In the genomic region with DNA sequence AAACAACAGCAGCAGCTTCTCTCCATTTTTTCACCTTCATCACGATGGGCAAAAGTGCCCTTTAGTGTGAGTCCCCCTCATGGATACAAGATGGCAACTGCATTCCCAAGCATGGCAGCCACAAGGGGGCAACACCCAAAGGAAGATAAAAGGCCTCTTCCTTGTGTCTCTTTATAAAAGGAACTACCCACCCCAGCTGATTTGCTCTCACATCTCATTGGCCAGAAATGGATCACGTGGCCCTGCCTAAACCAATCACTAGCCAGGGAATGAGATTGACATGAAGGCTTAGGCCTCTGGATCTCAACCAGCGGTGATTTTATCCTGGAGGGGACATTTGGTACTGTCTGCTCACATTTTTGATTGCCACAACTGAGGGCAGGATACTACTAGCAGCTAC, we compare ENCODE assay signal across 8 cellular contexts. TPM values are rescaled to one million over a fixed set of nuclear protein-coding genes. Genes with fewer than 3 reads are reported as not detected.
DNase-seq lines count a peak whose midpoint lies in the region; ATAC-seq and TF ChIP-seq lines count a peak whose summit lies in the region.

No MANE protein-coding gene starts in this region.

- no peaks in the 10 kb centered on the region for H3K9me3 ChIP-seq in A673 (ENCODE audit: low read depth, low read length, poor library complexity, severe bottlenecking)
- peaks cover 4% of the 10 kb centered on the region for H3K9me3 ChIP-seq in WERI-Rb-1 (ENCODE audit: severe bottlenecking)
- no peaks in the 10 kb centered on the region for H3K9me3 ChIP-seq in prostate gland

- POLR2A ChIA-PET in A673 (lab: Charles Lee; ENCODE audit: low non-redundant PET), result no interaction called here

- H3K4me1 ChIP-seq in A673 (ENCODE audit: insufficient read depth, low read length, poor library complexity, severe bottlenecking), result peaks cover 10% of the 10 kb centered on the region
- H3K4me1 ChIP-seq in prostate gland (replicated peaks), result no peaks in the 10 kb centered on the region

- CTCF ChIA-PET in A673 (lab: Charles Lee), result interaction anchor here (2.4 kb wide), 1 partner anchor 329 kb away, joined by 13 read pairs; no protein-coding TSS in a partner anchor

- H3K27ac ChIP-seq in A673 (ENCODE audit: low read depth, low read length, poor library complexity, severe bottlenecking), result no peak overlapping the region
- no peak overlapping the region for H3K27ac ChIP-seq in WERI-Rb-1
- H3K27ac ChIP-seq in prostate gland, result peak overlapping the region; percentile 3 to 15

- TF ChIP-seq POLR2A in prostate gland (IDR thresholded peaks at IDR 0.05), result no peak

- ATAC-seq in HG03378 (IDR thresholded peaks at IDR 0.05; ENCODE audit: unreplicated experiment), result no peak

- TF ChIP-seq CTCF in A673 (conservative IDR thresholded peaks at IDR 0.05; ENCODE audit: low read depth, low read length), result peak; percentile 84
- TF ChIP-seq CTCF in GM06990 (IDR thresholded peaks at IDR 0.05; ENCODE audit: insufficient read depth, low read length, poor library complexity, severe bottlenecking), result peak; percentile 35
- TF ChIP-seq CTCF in WERI-Rb-1 (IDR thresholded peaks at IDR 0.05; ENCODE audit: low read depth, low read length), result peak; percentile 67
- TF ChIP-seq CTCF in fibroblast of pulmonary artery (IDR thresholded peaks at IDR 0.05; ENCODE audit: low read length, missing control alignments), result peak; percentile 44
- TF ChIP-seq CTCF in prostate gland (IDR thresholded peaks at IDR 0.05), result peak in 2 of 4 experiments; percentile 11 to 26

- H3K4me3 ChIP-seq in A673 (ENCODE audit: low read depth, low read length, poor library complexity, severe bottlenecking), result no peak overlapping the region
- H3K4me3 ChIP-seq in GM06990 (replicated peaks; ENCODE audit: low read depth, low read length), result no peak overlapping the region
- H3K4me3 ChIP-seq in WERI-Rb-1 (ENCODE audit: low read depth, low read length), result no peak overlapping the region
- H3K4me3 ChIP-seq in fibroblast of pulmonary artery (replicated peaks; ENCODE audit: low read depth, low read length), result no peak overlapping the region
- no peak overlapping the region for H3K4me3 ChIP-seq in prostate gland

- DNase-seq in A673 (ENCODE audit: low spot score) (peak; percentile 97), GM06990 (ENCODE audit: extremely low read depth, insufficient read length) (peak; percentile 35), NCI-H2107 (lab: John Stamatoyannopoulos, UW) (peak; percentile 49), WERI-Rb-1 (peak; percentile 85), fibroblast of pulmonary artery (ENCODE audit: low read depth) (peak; percentile 65), prostate gland (ENCODE audit: low spot score) (no peak), amniotic stem cell (lab: John Stamatoyannopoulos, UW) (no peak)

- H3K36me3 ChIP-seq in A673 (ENCODE audit: insufficient read depth, low read length, poor library complexity, severe bottlenecking) (no peaks in the 10 kb centered on the region), GM06990 (ENCODE audit: control insufficient read depth, insufficient read depth, low read length) (no peaks in the 10 kb centered on the region), WERI-Rb-1 (no peaks in the 10 kb centered on the region), prostate gland (no peaks in the 10 kb centered on the region)

- 88% methylated on average over 3 of the region's 3 CpGs for WGBS in prostate gland

- intact Hi-C loops in A673 (cut with micrococcal nuclease; ENCODE audit: unreplicated experiment) (loop anchor here (5.0 kb wide), 3 partner anchors 120 to 245 kb away; partner anchors contain the start of gene ATP2A2), prostate gland (cut with DNase I) (no loop called here)

- no TSS peak for BruUV-seq in A673 (replicated peaks; lab: Mats Ljungman, UMichigan)

- H3K27me3 ChIP-seq in A673 (replicated peaks; ENCODE audit: insufficient read depth, low read depth, low read length, poor library complexity) (no peaks in the 10 kb centered on the region), GM06990 (replicated peaks; ENCODE audit: control insufficient read depth, insufficient read depth, low read length) (no peaks in the 10 kb centered on the region), WERI-Rb-1 (ENCODE audit: insufficient read depth, low read depth, severe bottlenecking) (no peaks in the 10 kb centered on the region), prostate gland (replicated peaks; ENCODE audit: insufficient read depth) (no peaks in the 10 kb centered on the region)

RNA-seq across cellular contexts. Expression of gene IFT81, which starts 21.9 kb away (rescaled TPM):
- 32.9 and 37.3 TPM in 2 replicates for total RNA-seq in A673 (2021)
- total RNA-seq in prostate gland, result 10 to 100 TPM; 11.2 to 16.1 TPM

RNA-seq across cellular contexts. Expression of gene C12orf76, which starts 53.9 kb away (rescaled TPM):
- 14.5 and 15.8 TPM in 2 replicates for total RNA-seq in A673 (2021)
- total RNA-seq in prostate gland, result 10 to 100 TPM; 20.4 to 26.1 TPM

Comparison
In these comparisons a context has a peak if more than half of its experiments do, and no peak if none do; other contexts are left out.
1. DNase-seq: peak in A673 (single experiment), GM06990 (single experiment), NCI-H2107 (single experiment), WERI-Rb-1 (single experiment) and fibroblast of pulmonary artery (single experiment); none in prostate gland (single experiment) and amniotic stem cell (single experiment).
2. H3K27ac ChIP-seq: peak in prostate gland (2 of 2); none in A673 (single experiment) and WERI-Rb-1 (single experiment).